In genomic region chr10:98104125-98104524, GRCh38 we compare ENCODE assay signal across 17 cellular contexts. TPM values are rescaled to one million over a fixed set of nuclear protein-coding genes. Genes with fewer than 3 reads are reported as not detected.
DNase-seq lines count a peak whose midpoint lies in the region; ATAC-seq and TF ChIP-seq lines count a peak whose summit lies in the region.
"Had no signal": no experiment of that assay in that cellular context is flagged by ENCODE, and none has a peak within 500 bp of the region (broad histone marks: within the 10 kb centered on the region; RNA-seq: fewer than 3 reads in every experiment).

No MANE protein-coding gene starts in this region.

- no peak for TF ChIP-seq EP300 in esophagus muscularis mucosa (IDR thresholded peaks at IDR 0.05)

- H3K36me3 ChIP-seq in esophagus muscularis mucosa, result no peaks in the 10 kb centered on the region
- H3K36me3 ChIP-seq: BLaER1 treated with 17β-estradiol and CSF1 and Interleukin-3, amounts not matched to agents 10 nM and 100 nM had no signal

- no peaks in the 10 kb centered on the region for H3K9me3 Mint-ChIP-seq in activated CD8-positive, alpha-beta memory T cell treated with anti-CD3 and anti-CD28 coated beads, Interleukin-2, amount 10 ng/mL, durations not matched to agents 7 days and 5 days (ENCODE audit: low read depth)
- no peaks in the 10 kb centered on the region for H3K9me3 Mint-ChIP-seq in activated T-cell treated with anti-CD3 and anti-CD28 coated beads, Interleukin-2, amount 50 U/mL, for 4 hours
- H3K9me3 Mint-ChIP-seq: CD4-positive, alpha-beta T cell; CD8-positive, alpha-beta T cell had no signal

- no peak overlapping the region for H3K4me3 ChIP-seq in esophagus muscularis mucosa
- H3K4me3 ChIP-seq: A549; BLaER1 treated with 17β-estradiol and CSF1 and Interleukin-3, amounts not matched to agents 10 nM and 100 nM had no signal

- POLR2A ChIA-PET in RWPE1 (lab: Yijun Ruan, JAX; ENCODE audit: low non-redundant PET), result no interaction called here

- H3K4me1 ChIP-seq in esophagus muscularis mucosa, result no peaks in the 10 kb centered on the region
- H3K4me1 ChIP-seq: A549, Caco-2 had no signal

- H3K27ac Mint-ChIP-seq in activated CD8-positive, alpha-beta memory T cell treated with anti-CD3 and anti-CD28 coated beads, Interleukin-2, amount 10 ng/mL, durations not matched to agents 7 days and 5 days, result no peak overlapping the region
- H3K27ac Mint-ChIP-seq: B cell; CD4-positive, alpha-beta T cell; CD8-positive, alpha-beta T cell had no signal

- ATAC-seq in activated CD8-positive, alpha-beta memory T cell treated with anti-CD3 and anti-CD28 coated beads, Interleukin-2, amount 10 ng/mL, durations not matched to agents 7 days and 5 days, result no peak
- no peak for ATAC-seq in activated T-cell treated with anti-CD3 and anti-CD28 coated beads, Interleukin-2, amount 50 U/mL, for 4 hours
- ATAC-seq: A549; CD8-positive, alpha-beta T cell had no signal

- intact Hi-C loops in esophagus muscularis mucosa (cut with DNase I), result no loop called here

- DNase-seq in activated CD8-positive, alpha-beta memory T cell treated with anti-CD3 and anti-CD28 coated beads for 24 hours, result peak; percentile 1
- DNase-seq in activated CD8-positive, alpha-beta memory T cell treated with anti-CD3 and anti-CD28 coated beads, Interleukin-2, amount 10 ng/mL, durations not matched to agents 7 days and 5 days, result no peak
- peak; percentile 68 for DNase-seq in esophagus muscularis mucosa (ENCODE audit: extremely low spot score)
- no peak for DNase-seq in activated T-cell treated with anti-CD3 and anti-CD28 coated beads, Interleukin-2, amount 50 U/mL, for 4 hours
- DNase-seq in RWPE1 (ENCODE audit: low spot score), result no peak
- DNase-seq: AML-193; Caco-2; Calu3; CD4-positive, alpha-beta T cell; CD8-positive, alpha-beta T cell; DMS79 treated with DMSO at 0.1 percent for 48 hours; GF-D8 had no signal

- peaks cover 15% of the 10 kb centered on the region for H3K27me3 Mint-ChIP-seq in activated CD8-positive, alpha-beta memory T cell treated with anti-CD3 and anti-CD28 coated beads, Interleukin-2, amount 10 ng/mL, durations not matched to agents 7 days and 5 days
- peaks cover 3% of the 10 kb centered on the region for H3K27me3 Mint-ChIP-seq in activated T-cell treated with anti-CD3 and anti-CD28 coated beads, Interleukin-2, amount 50 U/mL, for 4 hours (ENCODE audit: low read depth)

- TF ChIP-seq POLR2A in esophagus muscularis mucosa (IDR thresholded peaks at IDR 0.05; ENCODE audit: low read depth), result no peak

- CTCF ChIA-PET in activated CD8-positive, alpha-beta memory T cell treated with anti-CD3 and anti-CD28 coated beads, Interleukin-2, amount 10 ng/mL, durations not matched to agents 7 days and 5 days (lab: Charles Lee), result no interaction called here
- CTCF ChIA-PET in RWPE1 (lab: Yijun Ruan, JAX), result no interaction called here

- H3K4me3 Mint-ChIP-seq in activated CD8-positive, alpha-beta memory T cell treated with anti-CD3 and anti-CD28 coated beads, Interleukin-2, amount 10 ng/mL, durations not matched to agents 7 days and 5 days, result no peak overlapping the region
- H3K4me3 Mint-ChIP-seq in activated T-cell treated with anti-CD3 and anti-CD28 coated beads, Interleukin-2, amount 50 U/mL, for 4 hours, result no peak overlapping the region
- H3K4me3 Mint-ChIP-seq: B cell; CD4-positive, alpha-beta T cell; CD8-positive, alpha-beta T cell had no signal

- H3K27me3 ChIP-seq in esophagus muscularis mucosa, result no peaks in the 10 kb centered on the region
- H3K27me3 ChIP-seq: BLaER1 treated with 17β-estradiol and CSF1 and Interleukin-3, amounts not matched to agents 10 nM and 100 nM had no signal

- 78% methylated on average over 3 of the region's 3 CpGs for WGBS in esophagus muscularis mucosa

- H3K27ac ChIP-seq in esophagus muscularis mucosa (replicated peaks in 1 of 4) (no peak overlapping the region), RWPE1 (no peak overlapping the region)
- H3K27ac ChIP-seq: 22Rv1; A549; BLaER1 treated with 17β-estradiol and CSF1 and Interleukin-3, amounts not matched to agents 10 nM and 100 nM; C4-2B had no signal

- H3K9me3 ChIP-seq in esophagus muscularis mucosa, result no peaks in the 10 kb centered on the region
- H3K9me3 ChIP-seq: Caco-2 had no signal

- TF ChIP-seq CTCF in esophagus muscularis mucosa (IDR thresholded peaks at IDR 0.05), result no peak
- TF ChIP-seq CTCF in RWPE1 (conservative IDR thresholded peaks at IDR 0.05; ENCODE audit: low read depth), result no peak

- no peaks in the 10 kb centered on the region for H3K4me1 Mint-ChIP-seq in activated CD8-positive, alpha-beta memory T cell treated with anti-CD3 and anti-CD28 coated beads, Interleukin-2, amount 10 ng/mL, durations not matched to agents 7 days and 5 days
- H3K4me1 Mint-ChIP-seq in activated T-cell treated with anti-CD3 and anti-CD28 coated beads, Interleukin-2, amount 50 U/mL, for 4 hours (ENCODE audit: low read depth), result no peaks in the 10 kb centered on the region
- H3K4me1 Mint-ChIP-seq: B cell had no signal

- no peaks in the 10 kb centered on the region for H3K36me3 Mint-ChIP-seq in activated CD8-positive, alpha-beta memory T cell treated with anti-CD3 and anti-CD28 coated beads, Interleukin-2, amount 10 ng/mL, durations not matched to agents 7 days and 5 days
- H3K36me3 Mint-ChIP-seq in activated T-cell treated with anti-CD3 and anti-CD28 coated beads, Interleukin-2, amount 50 U/mL, for 4 hours (ENCODE audit: insufficient read depth), result no peaks in the 10 kb centered on the region
- H3K36me3 Mint-ChIP-seq: CD8-positive, alpha-beta T cell had no signal

RNA-seq across cellular contexts. Expression of gene R3HCC1L, which starts 30.3 kb away (rescaled TPM):
- total RNA-seq in activated CD8-positive, alpha-beta memory T cell treated with anti-CD3 and anti-CD28 coated beads, Interleukin-2, amount 10 ng/mL, durations not matched to agents 7 days and 5 days, result 10 to 100 TPM; 17.4 to 19.1 TPM
- total RNA-seq in esophagus muscularis mucosa, result 10 to 100 TPM in 1 of 4 donors, 1 to 10 TPM in 3; 9.0 to 11.6 (median 9.9) TPM
- total RNA-seq in activated T-cell treated with anti-CD3 and anti-CD28 coated beads, Interleukin-2, amount 50 U/mL, for 4 hours, result 10 to 100 TPM; 16.8 to 19.6 (median 18.9) TPM

Comparison
In these comparisons a context has a peak if more than half of its experiments do, and no peak if none do; other contexts are left out.
1. DNase-seq: peak in activated CD8-positive, alpha-beta memory T cell treated with anti-CD3 and anti-CD28 coated beads for 24 hours (single experiment) and esophagus muscularis mucosa (single experiment); none in activated CD8-positive, alpha-beta memory T cell treated with anti-CD3 and anti-CD28 coated beads, Interleukin-2, amount 10 ng/mL, durations not matched to agents 7 days and 5 days (single experiment), activated T-cell treated with anti-CD3 and anti-CD28 coated beads, Interleukin-2, amount 50 U/mL, for 4 hours (single experiment) and RWPE1 (single experiment).